12 cellular contexts compared by ENCODE assay signal in genomic region chr21:39082656-39083376, GRCh38.
DNase-seq lines count a peak whose midpoint lies in the region; ATAC-seq and TF ChIP-seq lines count a peak whose summit lies in the region.
"Had no signal": no experiment of that assay in that cellular context is flagged by ENCODE, and none has a peak within 500 bp of the region (broad histone marks: within the 10 kb centered on the region; RNA-seq: fewer than 3 reads in every experiment).

No MANE protein-coding gene starts in this region.

- no peak overlapping the region for H3K14ac ChIP-seq in IMR-90 (replicated peaks; ENCODE audit: low read depth, low read length)

- no peak overlapping the region for H3K27ac Mint-ChIP-seq in activated T-helper 2 cell treated with anti-CD3 and anti-CD28 coated beads, Interferon-gamma antibody, Interleukin-2, Interleukin-4, amounts not matched to agents 10 μg/mL and 5 μg/mL and 100 μg/mL, durations not matched to agents 14 hours and 24 hours and 36 hours
- H3K27ac Mint-ChIP-seq: activated naive CD8-positive, alpha-beta T cell had no signal

- in situ Hi-C loops in IMR-90 (cut with MboI; ENCODE audit: low sequenced_read_pairs) = no loop called here

- H4K20me1 ChIP-seq in IMR-90 (ENCODE audit: insufficient read depth, low read length) = no peaks in the 10 kb centered on the region
- no peaks in the 10 kb centered on the region for H4K20me1 ChIP-seq in fibroblast of lung (ENCODE audit: control insufficient read depth, extremely low read depth, insufficient read depth, low read length)

- H2AFZ ChIP-seq in IMR-90 (replicated peaks; ENCODE audit: low read length, poor library complexity) = no peak overlapping the region
- no peak overlapping the region for H2AFZ ChIP-seq in fibroblast of lung (ENCODE audit: low read length)

- H3K4me2 ChIP-seq in IMR-90 (ENCODE audit: low read depth, low read length) (no peak overlapping the region), fibroblast of lung (ENCODE audit: extremely low read depth, insufficient read depth, low read length) (peak overlapping the region; percentile 59)

- no TSS peak for BruUV-seq in IMR-90 (replicated peaks; lab: Mats Ljungman, UMichigan)

- H3K36me3 Mint-ChIP-seq in activated T-helper 2 cell treated with anti-CD3 and anti-CD28 coated beads, Interferon-gamma antibody, Interleukin-2, Interleukin-4, amounts not matched to agents 10 μg/mL and 5 μg/mL and 100 μg/mL, durations not matched to agents 14 hours and 24 hours and 36 hours (ENCODE audit: low read depth) = no peaks in the 10 kb centered on the region
- H3K36me3 Mint-ChIP-seq: activated naive CD8-positive, alpha-beta T cell had no signal

- H3K9me3 ChIP-seq in IMR-90 (ENCODE audit: control insufficient read depth, insufficient read depth, low read length) = no peaks in the 10 kb centered on the region
- no peaks in the 10 kb centered on the region for H3K9me3 ChIP-seq in fibroblast of lung (ENCODE audit: control insufficient read depth, insufficient read depth, low read depth, low read length)
- H3K9me3 ChIP-seq in skeletal muscle tissue (ENCODE audit: control insufficient read depth in 3 of 3, low read length in 3 of 3) = no peaks in the 10 kb centered on the region
- no peaks in the 10 kb centered on the region for H3K9me3 ChIP-seq in gastroesophageal sphincter

- no peak overlapping the region for H3K18ac ChIP-seq in IMR-90 (ENCODE audit: low read depth, low read length)

- H4K91ac ChIP-seq in IMR-90 (ENCODE audit: insufficient read depth, low read depth, low read length) = no peak overlapping the region

- no peak overlapping the region for H2BK5ac ChIP-seq in IMR-90 (ENCODE audit: low read depth, low read length, poor library complexity, severe bottlenecking)

- no peak for DNase-seq in IMR-90
- DNase-seq in NCI-H526 treated with DMSO at 0.1 percent for 48 hours (lab: John Stamatoyannopoulos, UW) = peak; percentile 20
- no peak for DNase-seq in fibroblast of lung (ENCODE audit: low read depth in 2 of 2)
- DNase-seq in activated T-helper 2 cell treated with anti-CD3 and anti-CD28 coated beads, Interferon-gamma antibody, Interleukin-2, Interleukin-4, amounts not matched to agents 10 μg/mL and 5 μg/mL and 100 μg/mL, durations not matched to agents 14 hours and 24 hours and 36 hours (ENCODE audit: low spot score) = no peak
- DNase-seq: activated CD4-positive, alpha-beta T cell treated with anti-CD3 and anti-CD28 coated beads for 4 hours; EL; stimulated activated naive CD4-positive, alpha-beta T cell treated with Interleukin-2 at 50 U/mL for 16 hours had no signal

- no peak overlapping the region for H2BK15ac ChIP-seq in IMR-90 (ENCODE audit: low read depth, low read length)

- no peak overlapping the region for H3K4ac ChIP-seq in IMR-90 (ENCODE audit: low read depth, low read length)

- no peak overlapping the region for H3K9ac ChIP-seq in IMR-90 (ENCODE audit: low read depth, low read length)
- no peak overlapping the region for H3K9ac ChIP-seq in fibroblast of lung (ENCODE audit: insufficient read depth, low read length)
- H3K9ac ChIP-seq in skeletal muscle tissue (ENCODE audit: low read depth in 1 of 3, low read length in 3 of 3) = peak overlapping the region in 1 of 3 donors; percentile 64

- WGBS in IMR-90 (ENCODE audit: extremely low coverage in 2 of 2, insufficient read length in 1 of 2), 2 experiments = 77% methylated on average over 7 of the region's 24 CpGs; no CpG with 5 or more reads in 1 of the 2 experiments
- 32 to 69% methylated on average over 3 to 4 of the region's 24 CpGs for WGBS in gastroesophageal sphincter (ENCODE audit: low coverage in 1 of 2), 2 donors

- no peak overlapping the region for H3K27ac ChIP-seq in IMR-90 (ENCODE audit: insufficient read depth, low read length)
- no peak overlapping the region for H3K27ac ChIP-seq in fibroblast of lung (ENCODE audit: insufficient read depth, low read length)
- no peak overlapping the region for H3K27ac ChIP-seq in skeletal muscle tissue (ENCODE audit: low read depth, low read length)
- H3K27ac ChIP-seq in gastroesophageal sphincter = no peak overlapping the region

- H2BK120ac ChIP-seq in IMR-90 (ENCODE audit: low read depth, low read length) = peak overlapping the region; percentile 6; the same call in 1 of the 2 replicates

- no peak overlapping the region for H2AK5ac ChIP-seq in IMR-90 (ENCODE audit: low read depth, low read length)

- no peak overlapping the region for H2AK9ac ChIP-seq in IMR-90 (replicated peaks; ENCODE audit: low read depth, low read length, poor library complexity)

- no peak overlapping the region for H2BK20ac ChIP-seq in IMR-90 (ENCODE audit: low read depth, low read length)

- H3K4me3 ChIP-seq in IMR-90 (ENCODE audit: insufficient read depth, low read depth, low read length) (no peak overlapping the region), fibroblast of lung (replicated peaks in 1 of 4; ENCODE audit: control extremely low read depth in 1 of 4, insufficient read depth in 1 of 4, low read depth in 3 of 4, low read length in 4 of 4) (no peak overlapping the region), skeletal muscle tissue (ENCODE audit: low read length in 3 of 3) (peak overlapping the region in 2 of 3 donors; percentile 20 to 61), gastroesophageal sphincter (no peak overlapping the region)

- ATAC-seq in IMR-90 (ENCODE audit: low read depth) (no peak), gastroesophageal sphincter (no peak), GM18867 (IDR thresholded peaks at IDR 0.05; ENCODE audit: unreplicated experiment) (no peak), GM21423 (IDR thresholded peaks at IDR 0.05; ENCODE audit: unreplicated experiment) (no peak)

- H3K27me3 ChIP-seq in IMR-90 (ENCODE audit: control insufficient read depth, insufficient read depth, low read length) (peaks cover 2% of the 10 kb centered on the region; the same call in 1 of the 2 replicates), fibroblast of lung (ENCODE audit: control insufficient read depth, insufficient read depth, low read length) (peaks cover 3% of the 10 kb centered on the region), skeletal muscle tissue (ENCODE audit: control insufficient read depth in 3 of 3, insufficient read depth in 3 of 3, low read length in 3 of 3) (no peaks in the 10 kb centered on the region), gastroesophageal sphincter (peaks cover 8% of the 10 kb centered on the region)

- dilution Hi-C loops in IMR-90 (cut with HindIII; ENCODE audit: low sequenced_read_pairs, unreplicated experiment) = no loop called here

- no peak overlapping the region for H3K56ac ChIP-seq in IMR-90 (ENCODE audit: extremely low read depth, insufficient read depth, low read length)

- POLR2A ChIA-PET in IMR-90 (lab: Charles Lee; ENCODE audit: unreplicated experiment) = no interaction called here

- H3K4me3 Mint-ChIP-seq in activated T-helper 2 cell treated with anti-CD3 and anti-CD28 coated beads, Interferon-gamma antibody, Interleukin-2, Interleukin-4, amounts not matched to agents 10 μg/mL and 5 μg/mL and 100 μg/mL, durations not matched to agents 14 hours and 24 hours and 36 hours (ENCODE audit: low read depth) = no peak overlapping the region
- H3K4me3 Mint-ChIP-seq: activated naive CD8-positive, alpha-beta T cell had no signal

- H3K9me1 ChIP-seq in IMR-90 (ENCODE audit: insufficient read depth, low read length) = no peaks in the 10 kb centered on the region

- no peaks in the 10 kb centered on the region for H3K36me3 ChIP-seq in IMR-90 (ENCODE audit: control insufficient read depth, insufficient read depth, low read length)
- H3K36me3 ChIP-seq in fibroblast of lung (ENCODE audit: control insufficient read depth, insufficient read depth, low read length) = no peaks in the 10 kb centered on the region
- no peaks in the 10 kb centered on the region for H3K36me3 ChIP-seq in skeletal muscle tissue (ENCODE audit: control insufficient read depth in 3 of 3, insufficient read depth in 3 of 3, low read length in 3 of 3)
- H3K36me3 ChIP-seq in gastroesophageal sphincter = no peaks in the 10 kb centered on the region

- no peaks in the 10 kb centered on the region for H3K9me3 Mint-ChIP-seq in activated T-helper 2 cell treated with anti-CD3 and anti-CD28 coated beads, Interferon-gamma antibody, Interleukin-2, Interleukin-4, amounts not matched to agents 10 μg/mL and 5 μg/mL and 100 μg/mL, durations not matched to agents 14 hours and 24 hours and 36 hours

- H4K8ac ChIP-seq in IMR-90 (ENCODE audit: low read depth in 2 of 2, low read length in 2 of 2) = no peak overlapping the region

- H4K5ac ChIP-seq in IMR-90 (ENCODE audit: low read depth, low read length) = no peak overlapping the region

- TF ChIP-seq RAD21 in IMR-90 (IDR thresholded peaks at IDR 0.05; ENCODE audit: low read length) = no peak

- H3K4me1 Mint-ChIP-seq in activated T-helper 2 cell treated with anti-CD3 and anti-CD28 coated beads, Interferon-gamma antibody, Interleukin-2, Interleukin-4, amounts not matched to agents 10 μg/mL and 5 μg/mL and 100 μg/mL, durations not matched to agents 14 hours and 24 hours and 36 hours (ENCODE audit: low read depth) = no peaks in the 10 kb centered on the region

- TF ChIP-seq EP300 in gastroesophageal sphincter (IDR thresholded peaks at IDR 0.05) = no peak

- H3K4me1 ChIP-seq in IMR-90 (ENCODE audit: control insufficient read depth, insufficient read depth, low read length) = peaks cover 3% of the 10 kb centered on the region; the same call in 1 of the 2 replicates
- H3K4me1 ChIP-seq in fibroblast of lung (ENCODE audit: control insufficient read depth, extremely low read depth, insufficient read depth, low read length) = peaks cover 3% of the 10 kb centered on the region
- H3K4me1 ChIP-seq in skeletal muscle tissue (ENCODE audit: control insufficient read depth in 3 of 3, insufficient read depth in 3 of 3, low read length in 3 of 3) = peaks cover 21 to 42% (median 38%) of the 10 kb centered on the region in 3 donors
- H3K4me1 ChIP-seq in gastroesophageal sphincter = no peaks in the 10 kb centered on the region

- TF ChIP-seq POLR2A in IMR-90 (IDR thresholded peaks at IDR 0.05; ENCODE audit: low read depth, low read length) (no peak), gastroesophageal sphincter (IDR thresholded peaks at IDR 0.05) (no peak)

- peaks cover 11% of the 10 kb centered on the region for H3K27me3 Mint-ChIP-seq in activated T-helper 2 cell treated with anti-CD3 and anti-CD28 coated beads, Interferon-gamma antibody, Interleukin-2, Interleukin-4, amounts not matched to agents 10 μg/mL and 5 μg/mL and 100 μg/mL, durations not matched to agents 14 hours and 24 hours and 36 hours (ENCODE audit: low read depth)
- H3K27me3 Mint-ChIP-seq: activated naive CD8-positive, alpha-beta T cell had no signal

- no peaks in the 10 kb centered on the region for H3K79me1 ChIP-seq in IMR-90 (ENCODE audit: low read depth in 1 of 2, low read length in 2 of 2)

- no peaks in the 10 kb centered on the region for H3K79me2 ChIP-seq in fibroblast of lung (ENCODE audit: control insufficient read depth, insufficient read depth, low read length)

- intact Hi-C loops in IMR-90 (cut with micrococcal nuclease) = no loop called here
- intact Hi-C loops in activated T-helper 2 cell treated with anti-CD3 and anti-CD28 coated beads, Interferon-gamma antibody, Interleukin-2, Interleukin-4, amounts not matched to agents 10 μg/mL and 5 μg/mL and 100 μg/mL, durations not matched to agents 14 hours and 24 hours and 36 hours (cut with micrococcal nuclease) = no loop called here

- H3K23ac ChIP-seq in IMR-90 (ENCODE audit: low read depth, low read length) = no peak overlapping the region

- no peak for TF ChIP-seq CTCF in IMR-90 (conservative IDR thresholded peaks at IDR 0.05; ENCODE audit: low read depth, low read length)
- TF ChIP-seq CTCF in fibroblast of lung (conservative IDR thresholded peaks at IDR 0.05 in 1 of 2, IDR thresholded peaks at IDR 0.05 in 1 of 2; ENCODE audit: low read depth in 1 of 2, low read length in 2 of 2) = no peak
- no peak for TF ChIP-seq CTCF in gastroesophageal sphincter (IDR thresholded peaks at IDR 0.05)

- CTCF ChIA-PET in IMR-90 (lab: Yijun Ruan, JAX) = no interaction called here

Comparison
In these comparisons a context has a peak if more than half of its experiments do, and no peak if none do; other contexts are left out.
1. H3K4me3 ChIP-seq: peak in skeletal muscle tissue (2 of 3); none in IMR-90 (single experiment), fibroblast of lung (0 of 4) and gastroesophageal sphincter (0 of 2).